Comparison of ENCODE assay signal across 15 cellular contexts in genomic region chr4:3657917-3658913, GRCh38.
A peak's percentile ranks its signal among the peaks of the same experiment; 100 is the strongest.
DNase-seq lines count a peak whose midpoint lies in the region; ATAC-seq and TF ChIP-seq lines count a peak whose summit lies in the region.
"Had no signal": no experiment of that assay in that cellular context is flagged by ENCODE, and none has a peak within 500 bp of the region (broad histone marks: within the 10 kb centered on the region; RNA-seq: fewer than 3 reads in every experiment).

No MANE protein-coding gene starts in this region.

- POLR2A ChIA-PET in naive thymus-derived CD4-positive, alpha-beta T cell (lab: Charles Lee), result no interaction called here

- no peaks in the 10 kb centered on the region for H3K36me3 Mint-ChIP-seq in naive thymus-derived CD4-positive, alpha-beta T cell
- H3K36me3 Mint-ChIP-seq: activated naive CD4-positive, alpha-beta T cell treated with anti-CD3 and anti-CD28 coated beads, Interleukin-2, amount 50 U/mL, for 72 hours; immature natural killer cell; natural killer cell had no signal

- DNase-seq in NCI-H2081 (lab: John Stamatoyannopoulos, UW), result peak; percentile 55 to 79
- no peak for DNase-seq in NCI-H2081 treated with DMSO at 0.1 percent for 48 hours (lab: John Stamatoyannopoulos, UW)
- peak; percentile 15 for DNase-seq in RPMI7951 (ENCODE audit: low read depth)
- peak in 1 of 2 donors; percentile 29 for DNase-seq in heart right ventricle
- no peak for DNase-seq in upper lobe of right lung
- DNase-seq in NCI-H187 treated with DMSO at 0.1 percent for 48 hours (lab: John Stamatoyannopoulos, UW), result no peak
- no peak for DNase-seq in NCI-H82 (lab: John Stamatoyannopoulos, UW)
- DNase-seq in naive thymus-derived CD4-positive, alpha-beta T cell, result no peak
- DNase-seq: activated CD4-positive, alpha-beta memory T cell treated with anti-CD3 and anti-CD28 coated beads, Interleukin-2, amount 10 ng/mL, durations not matched to agents 7 days and 5 days; immature natural killer cell; natural killer cell; NCI-H510A treated with DMSO at 0.1 percent for 48 hours; stimulated activated CD4-positive, alpha-beta T cell treated with anti-CD3 and anti-CD28 coated beads, Interleukin-2, amount 100 ng/mL, for 24 hours had no signal

- H3K36me3 ChIP-seq in heart right ventricle, result no peaks in the 10 kb centered on the region
- H3K36me3 ChIP-seq in upper lobe of right lung, result no peaks in the 10 kb centered on the region
- H3K36me3 ChIP-seq in naive thymus-derived CD4-positive, alpha-beta T cell (ENCODE audit: control insufficient read depth in 2 of 3, insufficient read depth in 3 of 3, low read length in 3 of 3), result no peaks in the 10 kb centered on the region

- H3K4me3 ChIP-seq in heart right ventricle, result no peak overlapping the region
- no peak overlapping the region for H3K4me3 ChIP-seq in upper lobe of right lung
- no peak overlapping the region for H3K4me3 ChIP-seq in naive thymus-derived CD4-positive, alpha-beta T cell (ENCODE audit: low read length)

- H3K27me3 ChIP-seq in heart right ventricle, result peaks cover 8 to 89% (median 82%) of the 10 kb centered on the region in 7 donors
- peaks cover 37% of the 10 kb centered on the region for H3K27me3 ChIP-seq in upper lobe of right lung
- H3K27me3 ChIP-seq in naive thymus-derived CD4-positive, alpha-beta T cell (ENCODE audit: control insufficient read depth in 2 of 2, insufficient read depth in 2 of 2, low read length in 2 of 2), result no peaks in the 10 kb centered on the region

- H3K9me3 ChIP-seq in heart right ventricle (no peaks in the 10 kb centered on the region), upper lobe of right lung (no peaks in the 10 kb centered on the region)
- no peaks in the 10 kb centered on the region for H3K9me3 ChIP-seq in naive thymus-derived CD4-positive, alpha-beta T cell (ENCODE audit: control insufficient read depth in 2 of 3, low read length in 3 of 3)

- intact Hi-C loops in heart right ventricle (cut with DNase I), result no loop called here
- intact Hi-C loops in upper lobe of right lung (cut with DNase I), result no loop called here
- intact Hi-C loops in naive thymus-derived CD4-positive, alpha-beta T cell (cut with micrococcal nuclease), result no loop called here

- H3K4me1 ChIP-seq in heart right ventricle (peaks cover 0 to 3% (median 0%) of the 10 kb centered on the region in 9 donors), upper lobe of right lung (no peaks in the 10 kb centered on the region)
- no peaks in the 10 kb centered on the region for H3K4me1 ChIP-seq in naive thymus-derived CD4-positive, alpha-beta T cell (ENCODE audit: control insufficient read depth in 2 of 2, insufficient read depth in 2 of 2, low read length in 2 of 2)

- H3K27ac ChIP-seq in heart right ventricle (no peak overlapping the region), upper lobe of right lung (peak overlapping the region; percentile 11)
- no peak overlapping the region for H3K27ac ChIP-seq in naive thymus-derived CD4-positive, alpha-beta T cell (ENCODE audit: low read depth, low read length)

- CTCF ChIA-PET in naive thymus-derived CD4-positive, alpha-beta T cell (lab: Charles Lee), result no interaction called here

- ATAC-seq in heart right ventricle, result peak in 7 of 8 donors; percentile 9 to 68 (median 60)
- no peak for ATAC-seq in upper lobe of right lung
- ATAC-seq in naive thymus-derived CD4-positive, alpha-beta T cell, result no peak
- ATAC-seq: activated naive CD4-positive, alpha-beta T cell treated with anti-CD3 and anti-CD28 coated beads, Interleukin-2, amount 50 U/mL, for 72 hours; natural killer cell had no signal

- no peak overlapping the region for H3K27ac Mint-ChIP-seq in naive thymus-derived CD4-positive, alpha-beta T cell
- H3K27ac Mint-ChIP-seq: activated CD4-positive, alpha-beta memory T cell treated with anti-CD3 and anti-CD28 coated beads, Interleukin-2, amount 10 ng/mL, durations not matched to agents 7 days and 5 days; activated naive CD4-positive, alpha-beta T cell treated with anti-CD3 and anti-CD28 coated beads, Interleukin-2, amount 50 U/mL, for 72 hours; immature natural killer cell; natural killer cell; stimulated activated naive CD8-positive, alpha-beta T cell treated with anti-CD3 and anti-CD28 coated beads, Interleukin-15, Interleukin-2, amounts not matched to agents 100 ng/mL and 50 ng/mL, for 24 hours had no signal

- no peak overlapping the region for H3K4me3 Mint-ChIP-seq in naive thymus-derived CD4-positive, alpha-beta T cell
- H3K4me3 Mint-ChIP-seq: activated CD4-positive, alpha-beta memory T cell treated with anti-CD3 and anti-CD28 coated beads, Interleukin-2, amount 10 ng/mL, durations not matched to agents 7 days and 5 days; immature natural killer cell; natural killer cell; stimulated activated naive CD8-positive, alpha-beta T cell treated with anti-CD3 and anti-CD28 coated beads, Interleukin-15, Interleukin-2, amounts not matched to agents 100 ng/mL and 50 ng/mL, for 24 hours had no signal

- peaks cover 0 to 35% (median 21%) of the 10 kb centered on the region in 5 donors for H3K27me3 Mint-ChIP-seq in naive thymus-derived CD4-positive, alpha-beta T cell
- H3K27me3 Mint-ChIP-seq: activated CD4-positive, alpha-beta memory T cell treated with anti-CD3 and anti-CD28 coated beads, Interleukin-2, amount 10 ng/mL, durations not matched to agents 7 days and 5 days had no signal

- H3K9me3 Mint-ChIP-seq in naive thymus-derived CD4-positive, alpha-beta T cell, result peaks cover 0 to 3% (median 0%) of the 10 kb centered on the region in 11 donors
- H3K9me3 Mint-ChIP-seq: activated CD4-positive, alpha-beta memory T cell treated with anti-CD3 and anti-CD28 coated beads, Interleukin-2, amount 10 ng/mL, durations not matched to agents 7 days and 5 days; activated naive CD4-positive, alpha-beta T cell treated with anti-CD3 and anti-CD28 coated beads, Interleukin-2, amount 50 U/mL, for 72 hours; immature natural killer cell; natural killer cell; stimulated activated naive CD8-positive, alpha-beta T cell treated with anti-CD3 and anti-CD28 coated beads, Interleukin-15, Interleukin-2, amounts not matched to agents 100 ng/mL and 50 ng/mL, for 24 hours had no signal

- peaks cover 0 to 2% (median 0%) of the 10 kb centered on the region in 7 donors for H3K4me1 Mint-ChIP-seq in naive thymus-derived CD4-positive, alpha-beta T cell
- H3K4me1 Mint-ChIP-seq: activated CD4-positive, alpha-beta memory T cell treated with anti-CD3 and anti-CD28 coated beads, Interleukin-2, amount 10 ng/mL, durations not matched to agents 7 days and 5 days; immature natural killer cell; natural killer cell had no signal

- TF ChIP-seq CTCF in heart right ventricle (IDR thresholded peaks at IDR 0.05) (no peak), upper lobe of right lung (IDR thresholded peaks at IDR 0.05) (no peak)

- WGBS in heart right ventricle, 2 donors, result 48 to 50% methylated on average over 32 of the region's 32 CpGs

Comparison
In these comparisons a context has a peak if more than half of its experiments do, and no peak if none do; other contexts are left out.
1. DNase-seq: peak in NCI-H2081 (2 of 2) and RPMI7951 (single experiment); none in NCI-H2081 treated with DMSO at 0.1 percent for 48 hours (single experiment), upper lobe of right lung (single experiment), NCI-H187 treated with DMSO at 0.1 percent for 48 hours (single experiment), NCI-H82 (single experiment) and naive thymus-derived CD4-positive, alpha-beta T cell (0 of 9).
2. ATAC-seq: peak in heart right ventricle (7 of 8); none in upper lobe of right lung (single experiment) and naive thymus-derived CD4-positive, alpha-beta T cell (single experiment).